ENCODE assay signal across 19 cellular contexts in the genomic region with DNA sequence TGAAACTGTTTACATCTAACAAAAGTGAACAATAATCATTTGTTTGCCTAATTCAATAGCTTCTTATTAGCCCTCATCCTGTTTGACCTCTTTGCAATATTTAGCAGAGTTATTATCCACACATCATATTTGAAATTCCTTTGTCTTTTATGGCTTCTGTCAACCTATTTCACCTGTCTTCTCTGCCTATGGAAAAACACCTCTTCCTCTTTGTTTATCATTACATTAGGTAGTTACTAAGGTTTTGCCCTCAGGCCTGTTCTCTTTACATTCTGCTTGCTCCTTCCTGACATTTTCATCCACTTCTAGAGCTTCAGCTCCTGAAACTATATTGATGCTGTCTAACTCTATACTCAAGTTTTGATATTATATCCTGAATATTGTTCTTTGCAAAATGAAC.
"Had no signal": no experiment of that assay in that cellular context is flagged by ENCODE, and none has a peak within 500 bp of the region (broad histone marks: within the 10 kb centered on the region; RNA-seq: fewer than 3 reads in every experiment).

No MANE protein-coding gene starts in this region.

- H3K36me3 ChIP-seq: right atrium auricular region, sigmoid colon, tibial nerve had no signal

- H3K4me1 Mint-ChIP-seq: stimulated activated naive B cell treated with anti-CD40 and anti-IgM and Interleukin-4, amounts not matched to agents 10 μg/mL and 1 μg/mL and 100 μg/mL, for 72 hours; stimulated activated naive CD8-positive, alpha-beta T cell treated with anti-CD3 and anti-CD28 coated beads, Interleukin-15, amount 100 ng/mL, for 72 hours had no signal

- H3K27me3 Mint-ChIP-seq: stimulated activated naive B cell treated with anti-CD40 and anti-IgM and Interleukin-4, amounts not matched to agents 10 μg/mL and 1 μg/mL and 100 μg/mL, for 72 hours; stimulated activated naive CD8-positive, alpha-beta T cell treated with anti-CD3 and anti-CD28 coated beads, Interleukin-15, amount 100 ng/mL, for 72 hours had no signal

- H3K4me3 Mint-ChIP-seq: endodermal cell; naive thymus-derived CD4-positive, alpha-beta T cell; stimulated activated naive B cell treated with anti-CD40 and anti-IgM and Interleukin-4, amounts not matched to agents 10 μg/mL and 1 μg/mL and 100 μg/mL, for 72 hours; stimulated activated naive CD8-positive, alpha-beta T cell treated with anti-CD3 and anti-CD28 coated beads, Interleukin-15, amount 100 ng/mL, for 72 hours had no signal

- H3K9me3 Mint-ChIP-seq: endodermal cell; stimulated activated naive CD8-positive, alpha-beta T cell treated with anti-CD3 and anti-CD28 coated beads, Interleukin-15, amount 100 ng/mL, for 72 hours had no signal

- H3K27ac ChIP-seq: coronary artery, foreskin keratinocyte, right atrium auricular region, sigmoid colon, skin epidermis, testis, tibial nerve had no signal

- H3K27me3 ChIP-seq: foreskin keratinocyte, right atrium auricular region, sigmoid colon, testis, tibial nerve had no signal

- H3K36me3 Mint-ChIP-seq: naive thymus-derived CD4-positive, alpha-beta T cell had no signal

- DNase-seq: effector CD4-positive, alpha-beta T cell; endodermal cell; erythroblast; foreskin keratinocyte; head of caudate nucleus; hypothalamus; mammary epithelial cell; naive thymus-derived CD4-positive, alpha-beta T cell; posterior cingulate gyrus; sigmoid colon; stimulated activated CD4-positive, alpha-beta T cell treated with anti-CD3 and anti-CD28 coated beads, Interleukin-2, amount 100 ng/mL, for 24 hours; stimulated activated CD4-positive, alpha-beta T cell treated with anti-CD3 and anti-CD28 coated beads, Interleukin-4, amount 100 ng/mL, for 4 hours; stimulated activated naive B cell treated with anti-CD40 and anti-IgM and Interleukin-4, amounts not matched to agents 10 μg/mL and 1 μg/mL and 100 μg/mL, for 72 hours; stimulated activated naive CD8-positive, alpha-beta T cell treated with anti-CD3 and anti-CD28 coated beads, Interleukin-15, amount 100 ng/mL, for 72 hours; testis had no signal

- H3K27ac Mint-ChIP-seq: endodermal cell; naive thymus-derived CD4-positive, alpha-beta T cell; stimulated activated naive B cell treated with anti-CD40 and anti-IgM and Interleukin-4, amounts not matched to agents 10 μg/mL and 1 μg/mL and 100 μg/mL, for 72 hours; stimulated activated naive CD8-positive, alpha-beta T cell treated with anti-CD3 and anti-CD28 coated beads, Interleukin-15, amount 100 ng/mL, for 72 hours had no signal

- H3K4me3 ChIP-seq: coronary artery, right atrium auricular region, sigmoid colon, skin epidermis, testis, tibial nerve had no signal

- H3K9me3 ChIP-seq: right atrium auricular region, sigmoid colon, testis, tibial nerve had no signal

- H3K4me1 ChIP-seq: foreskin keratinocyte, right atrium auricular region, testis had no signal
